ENCODE assay signal across 24 cellular contexts in the genomic region with DNA sequence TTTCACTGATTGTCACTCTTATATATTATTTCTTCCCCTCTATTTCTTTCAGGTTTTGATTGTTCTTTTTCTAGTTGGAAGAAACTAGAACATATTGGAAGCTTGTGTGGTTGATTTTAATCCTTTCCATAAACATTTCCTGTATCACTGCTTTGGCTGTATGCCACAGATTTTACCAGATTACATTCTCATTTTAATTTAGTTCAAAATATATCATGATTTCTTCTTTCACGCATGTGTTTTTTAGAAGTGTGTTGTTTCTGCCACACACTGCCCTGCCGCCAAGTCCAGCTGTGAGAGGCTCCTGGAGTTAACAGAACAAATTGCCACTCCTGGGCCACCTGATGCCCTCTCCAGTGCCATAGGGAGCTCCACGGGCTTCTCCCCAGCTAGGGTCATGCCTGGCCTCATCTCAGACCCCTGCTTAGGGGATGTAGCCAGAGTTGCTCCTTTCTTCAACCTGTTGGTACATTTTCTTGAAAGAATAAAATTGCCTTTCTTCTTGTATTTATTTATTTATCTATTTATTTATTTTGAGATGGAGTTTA.
"Had no signal": no experiment of that assay in that cellular context is flagged by ENCODE, and none has a peak within 500 bp of the region (broad histone marks: within the 10 kb centered on the region; RNA-seq: fewer than 3 reads in every experiment).

No MANE protein-coding gene starts in this region.

- H3K27me3 ChIP-seq: brain microvascular endothelial cell, cardiac muscle cell had no signal

- ATAC-seq: activated T-cell treated with anti-CD3 and anti-CD28 coated beads, Interleukin-2, amount 50 U/mL, for 72 hours; K562; SK-N-SH treated with all-trans-retinoic acid at 6 μM for 48 hours had no signal

- H3K36me3 Mint-ChIP-seq: activated CD4-positive, alpha-beta memory T cell treated with anti-CD3 and anti-CD28 coated beads for 36 hours; activated naive CD4-positive, alpha-beta T cell treated with anti-CD3 and anti-CD28 coated beads, Interleukin-2, amount 10 ng/mL, durations not matched to agents 7 days and 5 days; activated naive CD8-positive, alpha-beta T cell treated with anti-CD3 and anti-CD28 coated beads for 36 hours had no signal

- H3K27ac Mint-ChIP-seq: activated B cell treated with CpG ODN at 0.5 μM for 24 hours; activated CD4-positive, alpha-beta memory T cell treated with anti-CD3 and anti-CD28 coated beads for 36 hours; activated CD4-positive, alpha-beta T cell treated with anti-CD3 and anti-CD28 coated beads, Interleukin-2, amount 10 ng/mL, durations not matched to agents 7 days and 5 days; activated naive CD4-positive, alpha-beta T cell treated with anti-CD3 and anti-CD28 coated beads, Interleukin-2, amount 10 ng/mL, durations not matched to agents 7 days and 5 days; activated naive CD8-positive, alpha-beta T cell treated with anti-CD3 and anti-CD28 coated beads for 36 hours; activated T-cell treated with anti-CD3 and anti-CD28 coated beads, Interleukin-2, amount 50 U/mL, for 72 hours; activated T-helper 2 cell treated with anti-CD3 and anti-CD28 coated beads, Interferon-gamma antibody, Interleukin-2, Interleukin-4, amounts not matched to agents 10 μg/mL and 5 μg/mL and 100 μg/mL, durations not matched to agents 14 hours and 24 hours and 36 hours; T-helper 1 cell treated with Interleukin-12 subunit alpha and Interleukin-12 subunit beta and Interleukin-4 antibody, amounts not matched to agents 30 μg/mL and 1 μg/mL, for 36 hours had no signal

- H3K9me3 Mint-ChIP-seq: activated B cell treated with CpG ODN at 0.5 μM for 24 hours; activated CD4-positive, alpha-beta memory T cell treated with anti-CD3 and anti-CD28 coated beads for 36 hours; activated CD4-positive, alpha-beta T cell treated with anti-CD3 and anti-CD28 coated beads, Interleukin-2, amount 10 ng/mL, durations not matched to agents 7 days and 5 days; activated naive CD4-positive, alpha-beta T cell treated with anti-CD3 and anti-CD28 coated beads, Interleukin-2, amount 10 ng/mL, durations not matched to agents 7 days and 5 days; activated naive CD8-positive, alpha-beta T cell treated with anti-CD3 and anti-CD28 coated beads for 36 hours; activated T-cell treated with anti-CD3 and anti-CD28 coated beads, Interleukin-2, amount 50 U/mL, for 72 hours; activated T-helper 2 cell treated with anti-CD3 and anti-CD28 coated beads, Interferon-gamma antibody, Interleukin-2, Interleukin-4, amounts not matched to agents 10 μg/mL and 5 μg/mL and 100 μg/mL, durations not matched to agents 14 hours and 24 hours and 36 hours; T-helper 1 cell treated with Interleukin-12 subunit alpha and Interleukin-12 subunit beta and Interleukin-4 antibody, amounts not matched to agents 30 μg/mL and 1 μg/mL, for 36 hours had no signal

- H3K4me1 Mint-ChIP-seq: activated B cell treated with CpG ODN at 0.5 μM for 24 hours; activated CD4-positive, alpha-beta T cell treated with anti-CD3 and anti-CD28 coated beads, Interleukin-2, amount 10 ng/mL, durations not matched to agents 7 days and 5 days; activated naive CD4-positive, alpha-beta T cell treated with anti-CD3 and anti-CD28 coated beads, Interleukin-2, amount 10 ng/mL, durations not matched to agents 7 days and 5 days; activated naive CD8-positive, alpha-beta T cell treated with anti-CD3 and anti-CD28 coated beads for 36 hours had no signal

- H3K4me3 ChIP-seq: cardiac muscle cell, K562 had no signal

- H3K27me3 Mint-ChIP-seq: activated CD4-positive, alpha-beta memory T cell treated with anti-CD3 and anti-CD28 coated beads for 36 hours had no signal

- H3K36me3 ChIP-seq: brain microvascular endothelial cell, cardiac muscle cell had no signal

- DNase-seq: activated B cell treated with CpG ODN at 0.5 μM for 24 hours; activated CD4-positive, alpha-beta memory T cell treated with anti-CD3 and anti-CD28 coated beads for 36 hours; activated CD4-positive, alpha-beta T cell treated with anti-CD3 and anti-CD28 coated beads, Interleukin-2, amount 10 ng/mL, durations not matched to agents 7 days and 5 days; activated CD8-positive, alpha-beta memory T cell treated with anti-CD3 and anti-CD28 coated beads, Interleukin-2, amount 50 U/mL, for 4 hours; activated gamma-delta T cell treated with Interleukin-2 at 50 U/mL for 16 hours; activated naive CD4-positive, alpha-beta T cell treated with anti-CD3 and anti-CD28 coated beads, Interleukin-2, amount 10 ng/mL, durations not matched to agents 7 days and 5 days; activated naive CD8-positive, alpha-beta T cell treated with anti-CD3 and anti-CD28 coated beads for 36 hours; activated T-cell treated with anti-CD3 and anti-CD28 coated beads, Interleukin-2, amount 50 U/mL, for 72 hours; brain microvascular endothelial cell; Karpas-422; NCI-H1105 treated with DMSO at 0.1 percent for 48 hours; NCI-H146; NCI-H187 treated with DMSO at 0.1 percent for 48 hours; NCI-H2081 treated with DMSO at 0.1 percent for 48 hours; NCI-H446; NCI-H524; NCI-H774; SW 1271; T-helper 9 cell had no signal

- H3K4me3 Mint-ChIP-seq: activated B cell treated with CpG ODN at 0.5 μM for 24 hours; activated CD4-positive, alpha-beta memory T cell treated with anti-CD3 and anti-CD28 coated beads for 36 hours; activated CD4-positive, alpha-beta T cell treated with anti-CD3 and anti-CD28 coated beads, Interleukin-2, amount 10 ng/mL, durations not matched to agents 7 days and 5 days; activated naive CD4-positive, alpha-beta T cell treated with anti-CD3 and anti-CD28 coated beads, Interleukin-2, amount 10 ng/mL, durations not matched to agents 7 days and 5 days; activated naive CD8-positive, alpha-beta T cell treated with anti-CD3 and anti-CD28 coated beads for 36 hours; activated T-cell treated with anti-CD3 and anti-CD28 coated beads, Interleukin-2, amount 50 U/mL, for 72 hours; T-helper 1 cell treated with Interleukin-12 subunit alpha and Interleukin-12 subunit beta and Interleukin-4 antibody, amounts not matched to agents 30 μg/mL and 1 μg/mL, for 36 hours had no signal

- H3K27ac ChIP-seq: brain microvascular endothelial cell, cardiac muscle cell had no signal
